In the genomic region with DNA sequence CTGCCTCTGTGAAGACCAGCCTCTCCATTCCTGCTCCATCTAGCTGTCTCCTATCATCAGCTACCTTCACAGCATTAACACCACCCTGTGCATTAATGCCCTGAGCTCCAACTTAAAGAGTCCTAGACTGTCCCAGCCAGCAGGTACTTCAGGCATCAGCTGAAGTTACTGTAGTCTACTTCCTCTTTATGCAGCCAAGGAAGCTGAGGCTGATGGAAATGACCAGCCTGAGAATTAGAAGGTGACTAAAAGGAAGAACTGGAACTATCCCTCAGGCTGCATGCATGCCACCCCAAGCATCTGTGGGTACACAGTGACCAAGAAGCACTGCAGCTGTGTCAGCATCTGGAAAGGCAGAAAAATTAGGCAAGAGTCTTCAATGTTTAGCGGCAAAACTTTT, we compare ENCODE assay signal across 22 cellular contexts.
"Had no signal": no experiment of that assay in that cellular context is flagged by ENCODE, and none has a peak within 500 bp of the region (broad histone marks: within the 10 kb centered on the region; RNA-seq: fewer than 3 reads in every experiment).

No MANE protein-coding gene starts in this region.

- H3K36me3 Mint-ChIP-seq: activated naive CD8-positive, alpha-beta T cell treated with anti-CD3 and anti-CD28 coated beads for 36 hours; brain; neural progenitor cell had no signal

- H3K4me1 Mint-ChIP-seq: activated naive CD8-positive, alpha-beta T cell treated with anti-CD3 and anti-CD28 coated beads for 36 hours; brain; natural killer cell; neural progenitor cell had no signal

- H3K4me3 Mint-ChIP-seq: activated naive CD4-positive, alpha-beta T cell treated with anti-CD3 and anti-CD28 coated beads for 36 hours; activated naive CD8-positive, alpha-beta T cell treated with anti-CD3 and anti-CD28 coated beads for 36 hours; activated T-helper 1 cell treated with anti-CD3 and anti-CD28 coated beads, Interleukin-12 subunit alpha, Interleukin-12 subunit beta, Interleukin-2, Interleukin-4 antibody, amounts not matched to agents 30 ng/mL and 10 ng/mL and 1 ng/mL, durations not matched to agents 14 hours and 24 hours and 36 hours; brain; natural killer cell; neural progenitor cell had no signal

- H3K27me3 Mint-ChIP-seq: activated naive CD8-positive, alpha-beta T cell treated with anti-CD3 and anti-CD28 coated beads for 36 hours had no signal

- ATAC-seq: left lung, natural killer cell, right cardiac atrium had no signal

- H3K9me3 Mint-ChIP-seq: natural killer cell had no signal

- DNase-seq: activated CD4-positive, alpha-beta T cell treated with anti-CD3 and anti-CD28 coated beads for 4 hours; activated CD4-positive, alpha-beta T cell treated with anti-CD3 and anti-CD28 coated beads, Interleukin-2, amount 50 U/mL, for 48 hours; activated CD8-positive, alpha-beta memory T cell treated with anti-CD3 and anti-CD28 coated beads for 24 hours; activated effector memory CD4-positive, alpha-beta T cell treated with anti-CD3 and anti-CD28 coated beads, Interleukin-2, amount 50 U/mL, for 16 hours; activated naive CD4-positive, alpha-beta T cell treated with anti-CD3 and anti-CD28 coated beads for 36 hours; activated naive CD8-positive, alpha-beta T cell treated with anti-CD3 and anti-CD28 coated beads for 36 hours; dorsolateral prefrontal cortex; effector memory CD4-positive, alpha-beta T cell; glutamatergic neuron; left lung; mesendoderm; natural killer cell; occipital lobe; right cardiac atrium; stimulated activated CD4-positive, alpha-beta T cell treated with anti-CD3 and anti-CD28 coated beads, Interleukin-15, amount 100 ng/mL, for 24 hours; stimulated activated CD4-positive, alpha-beta T cell treated with anti-CD3 and anti-CD28 coated beads, Interleukin-2, amount 100 ng/mL, for 24 hours; stimulated activated naive CD4-positive, alpha-beta T cell treated with Interleukin-2 at 50 U/mL for 16 hours; T-helper 2 cell; transverse colon had no signal

- H3K27ac Mint-ChIP-seq: activated naive CD4-positive, alpha-beta T cell treated with anti-CD3 and anti-CD28 coated beads for 36 hours; activated naive CD8-positive, alpha-beta T cell treated with anti-CD3 and anti-CD28 coated beads for 36 hours; activated T-helper 1 cell treated with anti-CD3 and anti-CD28 coated beads, Interleukin-12 subunit alpha, Interleukin-12 subunit beta, Interleukin-2, Interleukin-4 antibody, amounts not matched to agents 30 ng/mL and 10 ng/mL and 1 ng/mL, durations not matched to agents 14 hours and 24 hours and 36 hours; brain; natural killer cell; neural progenitor cell had no signal
